In the genomic region with DNA sequence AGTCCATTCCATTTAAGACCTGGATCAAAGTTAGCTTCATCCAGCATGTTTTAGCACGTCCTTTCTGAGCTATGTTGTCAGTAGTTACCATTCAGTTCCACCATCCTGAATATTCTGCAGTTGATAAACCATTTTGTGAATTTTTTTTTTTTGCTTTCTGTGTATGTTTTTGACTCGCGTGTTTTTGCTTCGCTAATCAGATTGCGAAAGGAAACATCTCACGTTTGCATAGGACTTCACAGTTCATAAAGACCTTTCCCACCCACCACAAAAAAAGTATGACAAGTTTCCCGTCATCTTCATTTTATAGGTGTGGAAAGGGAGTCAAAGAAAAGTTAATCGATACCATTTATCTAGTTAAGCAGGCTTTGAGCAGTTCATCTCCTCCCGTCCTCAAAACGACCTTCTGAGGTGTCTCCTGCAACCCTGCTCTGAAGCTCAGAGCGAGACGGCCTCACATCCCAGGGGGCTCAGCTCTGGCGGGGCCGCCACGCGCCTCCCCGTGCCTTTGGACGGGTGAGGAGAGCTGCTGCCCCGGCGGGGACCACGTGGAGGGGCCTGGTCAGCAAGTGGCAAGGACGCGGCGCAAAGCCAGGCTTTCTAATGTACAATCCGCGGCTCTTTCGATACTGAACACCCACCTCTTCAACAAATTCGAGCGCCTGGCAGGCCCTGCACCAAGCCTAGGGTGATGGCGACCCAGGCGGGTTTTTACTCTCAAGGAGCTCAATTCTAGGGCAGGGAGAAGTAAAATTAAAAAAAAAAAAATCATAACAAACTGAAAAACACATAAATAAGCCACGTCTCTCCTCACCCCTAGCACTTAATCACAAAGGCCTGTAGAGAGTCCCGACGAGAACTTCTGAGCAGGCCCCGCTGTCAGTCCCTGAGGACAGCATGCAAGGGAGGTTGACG, we compare ENCODE assay signal across 8 cellular contexts. TPM values are rescaled to one million over a fixed set of nuclear protein-coding genes. Genes with fewer than 3 reads are reported as not detected.
A peak's percentile ranks its signal among the peaks of the same experiment; 100 is the strongest.
DNase-seq lines count a peak whose midpoint lies in the region; ATAC-seq lines count a peak whose summit lies in the region.

No MANE protein-coding gene starts in this region.

- H3K18ac ChIP-seq in trophoblast cell (ENCODE audit: low read length) = no peak overlapping the region

- no peaks in the 10 kb centered on the region for H3K27me3 ChIP-seq in trophoblast cell (ENCODE audit: insufficient read depth, low read length)

- intact Hi-C loops in Right ventricle myocardium superior (cut with DNase I) = loop anchor here (10.0 kb wide), 1 partner anchor 180 kb away; a partner anchor contains a TSS

- no peaks in the 10 kb centered on the region for H3K9me3 ChIP-seq in trophoblast cell (ENCODE audit: insufficient read depth, low read depth, low read length)

- peak overlapping the region; percentile 99 for H3K4me3 ChIP-seq in trophoblast cell (ENCODE audit: low read depth, low read length)

- H4K8ac ChIP-seq in trophoblast cell (ENCODE audit: low read depth, low read length) = peak overlapping the region; percentile 32

- peaks cover 3 to 5% of the 10 kb centered on the region in 2 experiments for H3K4me1 ChIP-seq in trophoblast cell (ENCODE audit: control insufficient read depth in 1 of 2, insufficient read depth in 2 of 2, low read length in 2 of 2)

- H2BK5ac ChIP-seq in trophoblast cell (ENCODE audit: low read depth, low read length, poor library complexity) = no peak overlapping the region

- H3K4me2 ChIP-seq in trophoblast cell (ENCODE audit: low read length) = peak overlapping the region; percentile 85

- DNase-seq in NCI-H1417 (lab: John Stamatoyannopoulos, UW) (peak in 2 of 3 experiments; percentile 81 to 88), NCI-H1417 treated with DMSO at 0.1 percent for 48 hours (lab: John Stamatoyannopoulos, UW) (no peak), Right ventricle myocardium superior (peak; percentile 58), trophoblast cell (no peak), NCI-H1048 (lab: John Stamatoyannopoulos, UW) (no peak), H4 (ENCODE audit: low spot score) (no peak)
- peak; percentile 70 for DNase-seq in activated effector memory CD4-positive, alpha-beta T cell treated with anti-CD3 and anti-CD28 coated beads, Interleukin-2, amount 50 U/mL, for 16 hours

- H2AFZ ChIP-seq in trophoblast cell (ENCODE audit: insufficient read depth, low read length, poor library complexity) = peak overlapping the region; percentile 66

- no peak overlapping the region for H3K27ac ChIP-seq in trophoblast cell (ENCODE audit: low read depth, low read length)

- H3K9ac ChIP-seq in trophoblast cell (ENCODE audit: low read length) = peak overlapping the region; percentile 26

- ATAC-seq in HG03558 (IDR thresholded peaks at IDR 0.05; ENCODE audit: extremely low read depth, unreplicated experiment) = peak; percentile 4
- ATAC-seq in Right ventricle myocardium superior (ENCODE audit: poor library complexity) = peak; percentile 3

- no peak overlapping the region for H2BK120ac ChIP-seq in trophoblast cell (ENCODE audit: insufficient read depth, low read length, poor library complexity)

- H3K14ac ChIP-seq in trophoblast cell (ENCODE audit: low read length) = peak overlapping the region; percentile 32

- H4K12ac ChIP-seq in trophoblast cell (ENCODE audit: low read depth, low read length) = peak overlapping the region; percentile 27

- H3K79me2 ChIP-seq in trophoblast cell (ENCODE audit: control insufficient read depth, insufficient read depth, low read length, poor library complexity) = peaks cover 9% of the 10 kb centered on the region

- peak overlapping the region; percentile 4 for H3K4ac ChIP-seq in trophoblast cell (ENCODE audit: low read depth, low read length)

- H4K91ac ChIP-seq in trophoblast cell (ENCODE audit: low read depth, low read length) = peak overlapping the region; percentile 19

- peaks cover 12% of the 10 kb centered on the region for H3K79me1 ChIP-seq in trophoblast cell (ENCODE audit: low read length)

- no peak overlapping the region for H2AK5ac ChIP-seq in trophoblast cell (ENCODE audit: low read length)

- no peak overlapping the region for H2BK12ac ChIP-seq in trophoblast cell (ENCODE audit: low read length)

- no peak overlapping the region for H3K23ac ChIP-seq in trophoblast cell (ENCODE audit: low read length)

- no CpG with 5 or more reads among the region's 36 CpGs for WGBS in trophoblast cell (ENCODE audit: extremely low coverage, insufficient coverage, insufficient read length)

- peaks cover 0 to 2% of the 10 kb centered on the region in 2 experiments for H3K36me3 ChIP-seq in trophoblast cell (ENCODE audit: control insufficient read depth in 1 of 2, insufficient read depth in 2 of 2, low read length in 2 of 2)

RNA-seq across cellular contexts. Expression of a gene that starts 1.0 kb away (rescaled TPM):
- total RNA-seq in Right ventricle myocardium superior = 28.8 TPM
- polyA plus RNA-seq in trophoblast cell (2013) = 49.9 and 53.1 TPM in 2 replicates
- 56.7 and 65.5 TPM in 2 replicates for total RNA-seq in H4 (2014; rRNA removed; shearing (Covaris generic))

RNA-seq across cellular contexts. Expression of a gene that starts 32.2 kb away (rescaled TPM):
- 36.4 TPM for total RNA-seq in Right ventricle myocardium superior
- polyA plus RNA-seq in trophoblast cell (2013) = 4.7 and 5.4 TPM in 2 replicates
- total RNA-seq in H4 (2014; rRNA removed; shearing (Covaris generic)) = 8.7 and 10.5 TPM in 2 replicates

Comparison
In these comparisons a context has a peak if more than half of its experiments do, and no peak if none do; other contexts are left out.
1. DNase-seq: peak in NCI-H1417 (2 of 3), activated effector memory CD4-positive, alpha-beta T cell treated with anti-CD3 and anti-CD28 coated beads, Interleukin-2, amount 50 U/mL, for 16 hours (single experiment) and Right ventricle myocardium superior (single experiment); none in NCI-H1417 treated with DMSO at 0.1 percent for 48 hours (single experiment), trophoblast cell (0 of 2), NCI-H1048 (single experiment) and H4 (single experiment).